In the genomic region with DNA sequence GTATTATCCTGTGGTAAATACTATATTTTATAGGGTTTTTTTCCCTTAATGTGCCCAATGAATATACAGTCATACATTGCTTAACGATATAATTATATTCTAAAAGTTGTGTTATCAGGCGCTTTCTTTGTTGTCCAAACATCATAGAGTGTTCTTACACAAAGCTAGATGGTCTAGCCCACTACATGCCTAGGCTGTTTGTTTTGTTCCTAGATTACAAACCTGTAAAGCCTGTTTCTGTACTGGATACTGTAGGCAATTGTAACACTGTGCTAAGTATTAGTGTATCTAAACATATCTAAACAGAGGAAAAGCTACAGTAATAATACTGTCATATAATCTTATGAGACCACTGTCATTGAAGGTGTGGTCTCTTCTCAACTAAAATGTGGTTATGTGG, we compare ENCODE assay signal across 19 cellular contexts.
"Had no signal": no experiment of that assay in that cellular context is flagged by ENCODE, and none has a peak within 500 bp of the region (broad histone marks: within the 10 kb centered on the region; RNA-seq: fewer than 3 reads in every experiment).

No MANE protein-coding gene starts in this region.

- H3K4me3 ChIP-seq: left ventricle myocardium inferior, tibial nerve, uterus had no signal

- FAIRE-seq: colon, frontal cortex, kidney had no signal

- ATAC-seq: activated CD4-positive, alpha-beta T cell treated with anti-CD3 and anti-CD28 coated beads for 36 hours; naive thymus-derived CD4-positive, alpha-beta T cell; T-cell; WTC11 had no signal

- H3K9me3 ChIP-seq: left ventricle myocardium inferior, tibial nerve, uterus had no signal

- H2AFZ ChIP-seq: parathyroid adenoma had no signal

- H3K79me2 ChIP-seq: parathyroid adenoma had no signal

- H3K27ac ChIP-seq: left ventricle myocardium inferior, parathyroid adenoma, tibial nerve had no signal

- H3K27me3 ChIP-seq: tibial nerve, uterus had no signal

- DNase-seq: activated CD4-positive, alpha-beta memory T cell treated with anti-CD3 and anti-CD28 coated beads for 36 hours; activated CD4-positive, alpha-beta T cell treated with anti-CD3 and anti-CD28 coated beads for 36 hours; activated naive CD4-positive, alpha-beta T cell; activated naive CD8-positive, alpha-beta T cell treated with anti-CD3 and anti-CD28 coated beads, Interleukin-2, amount 10 ng/mL, durations not matched to agents 7 days and 5 days; amygdala; central memory CD4-positive, alpha-beta T cell; erythroblast; kidney; left ventricle myocardium inferior; naive thymus-derived CD4-positive, alpha-beta T cell; stimulated activated CD4-positive, alpha-beta T cell treated with anti-CD3 and anti-CD28 coated beads, Interleukin-12 subunit alpha, Interleukin-12 subunit beta, amount 100 ng/mL, for 4 hours; stimulated activated CD4-positive, alpha-beta T cell treated with anti-CD3 and anti-CD28 coated beads, Interleukin-1b, Interleukin-23, amount 100 ng/mL, for 48 hours; T-cell; uterus had no signal

- H3K36me3 ChIP-seq: left ventricle myocardium inferior, tibial nerve, uterus had no signal
